In the genomic region with DNA sequence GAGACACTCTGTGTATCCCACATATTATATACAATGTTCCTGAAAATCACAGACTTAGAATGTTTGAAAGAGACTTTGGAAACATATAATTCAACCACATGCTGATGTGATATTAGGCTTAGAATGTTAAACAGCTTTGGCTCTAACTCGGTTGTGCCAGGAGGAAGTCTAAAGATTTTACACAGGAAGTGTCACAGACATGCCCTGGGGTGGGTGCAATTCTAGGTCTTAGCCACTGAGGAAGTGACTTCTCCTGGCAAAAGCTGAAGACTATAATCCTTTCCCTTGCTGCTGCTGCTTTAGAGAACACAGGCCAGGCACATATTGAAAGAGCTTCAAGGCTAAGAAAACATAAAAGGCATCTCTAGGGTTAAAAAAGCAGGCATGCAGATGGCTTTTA, we compare ENCODE assay signal across 1 cellular context.
TF ChIP-seq lines count a peak whose summit lies in the region.

No MANE protein-coding gene starts in this region.

TF ChIP-seq in GM23338, 12 proteins besides CTCF, POLR2A, EP300 and RAD21 (continued from another document):
- TF ChIP-seq, protein P1, sequence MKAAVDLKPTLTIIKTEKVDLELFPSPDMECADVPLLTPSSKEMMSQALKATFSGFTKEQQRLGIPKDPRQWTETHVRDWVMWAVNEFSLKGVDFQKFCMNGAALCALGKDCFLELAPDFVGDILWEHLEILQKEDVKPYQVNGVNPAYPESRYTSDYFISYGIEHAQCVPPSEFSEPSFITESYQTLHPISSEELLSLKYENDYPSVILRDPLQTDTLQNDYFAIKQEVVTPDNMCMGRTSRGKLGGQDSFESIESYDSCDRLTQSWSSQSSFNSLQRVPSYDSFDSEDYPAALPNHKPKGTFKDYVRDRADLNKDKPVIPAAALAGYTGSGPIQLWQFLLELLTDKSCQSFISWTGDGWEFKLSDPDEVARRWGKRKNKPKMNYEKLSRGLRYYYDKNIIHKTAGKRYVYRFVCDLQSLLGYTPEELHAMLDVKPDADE (IDR thresholded peaks at IDR 0.05) = no peak
- no peak for TF ChIP-seq CREB1 (CRISPR knock-in tag; IDR thresholded peaks at IDR 0.05; ENCODE audit: low read depth)
- no peak for TF ChIP-seq ZNF114 (CRISPR knock-in tag; IDR thresholded peaks at IDR 0.05)
- TF ChIP-seq, protein P2, sequence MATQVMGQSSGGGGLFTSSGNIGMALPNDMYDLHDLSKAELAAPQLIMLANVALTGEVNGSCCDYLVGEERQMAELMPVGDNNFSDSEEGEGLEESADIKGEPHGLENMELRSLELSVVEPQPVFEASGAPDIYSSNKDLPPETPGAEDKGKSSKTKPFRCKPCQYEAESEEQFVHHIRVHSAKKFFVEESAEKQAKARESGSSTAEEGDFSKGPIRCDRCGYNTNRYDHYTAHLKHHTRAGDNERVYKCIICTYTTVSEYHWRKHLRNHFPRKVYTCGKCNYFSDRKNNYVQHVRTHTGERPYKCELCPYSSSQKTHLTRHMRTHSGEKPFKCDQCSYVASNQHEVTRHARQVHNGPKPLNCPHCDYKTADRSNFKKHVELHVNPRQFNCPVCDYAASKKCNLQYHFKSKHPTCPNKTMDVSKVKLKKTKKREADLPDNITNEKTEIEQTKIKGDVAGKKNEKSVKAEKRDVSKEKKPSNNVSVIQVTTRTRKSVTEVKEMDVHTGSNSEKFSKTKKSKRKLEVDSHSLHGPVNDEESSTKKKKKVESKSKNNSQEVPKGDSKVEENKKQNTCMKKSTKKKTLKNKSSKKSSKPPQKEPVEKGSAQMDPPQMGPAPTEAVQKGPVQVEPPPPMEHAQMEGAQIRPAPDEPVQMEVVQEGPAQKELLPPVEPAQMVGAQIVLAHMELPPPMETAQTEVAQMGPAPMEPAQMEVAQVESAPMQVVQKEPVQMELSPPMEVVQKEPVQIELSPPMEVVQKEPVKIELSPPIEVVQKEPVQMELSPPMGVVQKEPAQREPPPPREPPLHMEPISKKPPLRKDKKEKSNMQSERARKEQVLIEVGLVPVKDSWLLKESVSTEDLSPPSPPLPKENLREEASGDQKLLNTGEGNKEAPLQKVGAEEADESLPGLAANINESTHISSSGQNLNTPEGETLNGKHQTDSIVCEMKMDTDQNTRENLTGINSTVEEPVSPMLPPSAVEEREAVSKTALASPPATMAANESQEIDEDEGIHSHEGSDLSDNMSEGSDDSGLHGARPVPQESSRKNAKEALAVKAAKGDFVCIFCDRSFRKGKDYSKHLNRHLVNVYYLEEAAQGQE (IDR thresholded peaks at IDR 0.05; ENCODE audit: unreplicated experiment) = no peak
- no peak for TF ChIP-seq ZNF331 (CRISPR knock-in tag; IDR thresholded peaks at IDR 0.05; ENCODE audit: low read depth)
- no peak for TF ChIP-seq POLR2AphosphoS5 (IDR thresholded peaks at IDR 0.05; ENCODE audit: low read depth)
- TF ChIP-seq JUNB (IDR thresholded peaks at IDR 0.05; ENCODE audit: unreplicated experiment) = no peak
- TF ChIP-seq EZH2phosphoT487 (IDR thresholded peaks at IDR 0.05; ENCODE audit: unreplicated experiment) = no peak
- TF ChIP-seq STAT1 (IDR thresholded peaks at IDR 0.05; ENCODE audit: unreplicated experiment) = no peak
- no peak for TF ChIP-seq EZH2 (IDR thresholded peaks at IDR 0.05; ENCODE audit: low read depth, unreplicated experiment)
- no peak for TF ChIP-seq NANOG (IDR thresholded peaks at IDR 0.05; ENCODE audit: borderline replicate concordance)
